ENCODE assay signal across 8 cellular contexts in genomic region chr17:58692239-58693055, GRCh38. TPM values are rescaled to one million over a fixed set of nuclear protein-coding genes. Genes with fewer than 3 reads are reported as not detected.
A peak's percentile ranks its signal among the peaks of the same experiment; 100 is the strongest.
DNase-seq lines count a peak whose midpoint lies in the region; ATAC-seq and TF ChIP-seq lines count a peak whose summit lies in the region.

Gene RAD51C (plus strand): TSS chr17:58692602. CDS start chr17:58692644, 42 bp downstream.

- peak within 1 kb of the TSS; percentile 87 for H3K9ac ChIP-seq in muscle layer of colon (ENCODE audit: low read length)

- peaks cover 22% of the 10 kb centered on the region for H3K4me1 Mint-ChIP-seq in activated T-cell treated with anti-CD3 and anti-CD28 coated beads, Interleukin-2, amount 50 U/mL, for 4 hours (ENCODE audit: low read depth)

- no peaks in the 10 kb centered on the region for H3K9me3 ChIP-seq in muscle layer of colon (ENCODE audit: low read length)

- TF ChIP-seq RAD21 in Ishikawa (IDR thresholded peaks at IDR 0.05; ENCODE audit: low read depth) = no peak

- H3K36me3 Mint-ChIP-seq in activated T-cell treated with anti-CD3 and anti-CD28 coated beads, Interleukin-2, amount 50 U/mL, for 4 hours (ENCODE audit: insufficient read depth) = peaks cover 3% of the 10 kb centered on the region

- no peaks in the 10 kb centered on the region for H3K27me3 Mint-ChIP-seq in activated T-cell treated with anti-CD3 and anti-CD28 coated beads, Interleukin-2, amount 50 U/mL, for 4 hours (ENCODE audit: low read depth)

- peak within 1 kb of the TSS; percentile 98 for H3K4me3 Mint-ChIP-seq in activated T-cell treated with anti-CD3 and anti-CD28 coated beads, Interleukin-2, amount 50 U/mL, for 4 hours

- H3K27me3 ChIP-seq in muscle layer of colon (ENCODE audit: control insufficient read depth in 1 of 2, insufficient read depth in 2 of 2, low read length in 2 of 2) = no peaks in the 10 kb centered on the region

- H3K9me3 Mint-ChIP-seq in activated T-cell treated with anti-CD3 and anti-CD28 coated beads, Interleukin-2, amount 50 U/mL, for 4 hours = no peaks in the 10 kb centered on the region

- peak; percentile 66 for DNase-seq in DMS153 treated with DMSO at 0.1 percent for 48 hours (lab: John Stamatoyannopoulos, UW; ENCODE audit: unreplicated experiment)
- DNase-seq in activated T-cell treated with anti-CD3 and anti-CD28 coated beads, Interleukin-2, amount 50 U/mL, for 4 hours = peak; percentile 84
- peak; percentile 69 for DNase-seq in stimulated activated CD8-positive, alpha-beta memory T cell treated with anti-CD3 and anti-CD28 coated beads, Interleukin-7, amount 100 ng/mL, for 1 hour (ENCODE audit: low read depth in 2 of 2)

- H3K36me3 ChIP-seq in muscle layer of colon (ENCODE audit: insufficient read depth, low read length) = no peaks in the 10 kb centered on the region

- ATAC-seq in GM21529 (IDR thresholded peaks at IDR 0.05; ENCODE audit: unreplicated experiment) (peak; percentile 95), esophagus mucosa (peak; percentile 98)
- ATAC-seq in activated T-cell treated with anti-CD3 and anti-CD28 coated beads, Interleukin-2, amount 50 U/mL, for 4 hours = peak; percentile 99 to 100

- TF ChIP-seq EP300 in Ishikawa (IDR thresholded peaks at IDR 0.05; ENCODE audit: borderline replicate concordance) = peak; percentile 30; the same call in 1 of the 2 replicates

- peaks cover 17% of the 10 kb centered on the region for H3K4me1 ChIP-seq in muscle layer of colon (ENCODE audit: insufficient read depth, low read length)

- peak within 1 kb of the TSS; percentile 75 for H3K27ac ChIP-seq in muscle layer of colon (ENCODE audit: low read depth, low read length)

- peak within 1 kb of the TSS; percentile 53 to 97 for H3K4me3 ChIP-seq in muscle layer of colon (ENCODE audit: low read depth in 1 of 2, low read length in 2 of 2)

TF ChIP-seq in Ishikawa, 13 proteins besides CTCF, POLR2A, EP300 and RAD21:
- no peak for TF ChIP-seq NFIC (IDR thresholded peaks at IDR 0.05)
- TF ChIP-seq YY1 (IDR thresholded peaks at IDR 0.05; ENCODE audit: low read depth) = peak; percentile 56; the same call in 1 of the 2 replicates
- TF ChIP-seq CEBPB (IDR thresholded peaks at IDR 0.05) = no peak
- TF ChIP-seq EGR1 (IDR thresholded peaks at IDR 0.05) = no peak
- TF ChIP-seq ZBTB7A (IDR thresholded peaks at IDR 0.05; ENCODE audit: low read depth) = no peak
- peak; percentile 87 for TF ChIP-seq TAF1 (IDR thresholded peaks at IDR 0.05; ENCODE audit: low read depth)
- no peak for TF ChIP-seq USF1 (IDR thresholded peaks at IDR 0.05)
- no peak for TF ChIP-seq REST (IDR thresholded peaks at IDR 0.05; ENCODE audit: low read depth)
- no peak for TF ChIP-seq TCF12 (IDR thresholded peaks at IDR 0.05; ENCODE audit: low read depth)
- peak; percentile 25; the same call in 1 of the 2 replicates for TF ChIP-seq TEAD4 (IDR thresholded peaks at IDR 0.05)
- TF ChIP-seq CREB1 (IDR thresholded peaks at IDR 0.05; ENCODE audit: low read depth) = peak; percentile 76
- TF ChIP-seq MAX (IDR thresholded peaks at IDR 0.05) = peak; percentile 90
- peak; percentile 45; the same call in 1 of the 2 replicates for TF ChIP-seq FOXM1 (IDR thresholded peaks at IDR 0.05; ENCODE audit: borderline replicate concordance, low read depth)

TF ChIP-seq in PFSK-1, 5 proteins besides CTCF, POLR2A, EP300 and RAD21:
- TF ChIP-seq TAF1 (IDR thresholded peaks at IDR 0.05; ENCODE audit: borderline replicate concordance, insufficient read depth, low read length) (peak; percentile 90), FOXP2 (optimal IDR thresholded peaks at IDR 0.05; ENCODE audit: borderline replicate concordance, extremely low read depth, extremely low read length, insufficient read depth) (no peak), POLR2AphosphoS5 (IDR thresholded peaks at IDR 0.05; ENCODE audit: low read depth, low read length) (peak; percentile 98), REST (IDR thresholded peaks at IDR 0.05; ENCODE audit: insufficient read depth in 1 of 2, low read depth in 2 of 2, low read length in 2 of 2) (peak in 1 of 2 experiments; percentile 54; a peak in 2 of 4 replicates), SIN3A (IDR thresholded peaks at IDR 0.05; ENCODE audit: borderline replicate concordance, insufficient read depth, low read length) (peak; percentile 43; the same call in 1 of the 2 replicates)

RNA-seq across cellular contexts. Expression of gene RAD51C, which starts in this region (rescaled TPM):
- 26.3 TPM for polyA plus RNA-seq in PFSK-1 (2012; ENCODE audit: insufficient read length, low read depth)
- 10 to 100 TPM; 57.4 to 68.5 (median 59.9) TPM for total RNA-seq in activated T-cell treated with anti-CD3 and anti-CD28 coated beads, Interleukin-2, amount 50 U/mL, for 4 hours
- 15.1 TPM for total RNA-seq in esophagus mucosa

Comparison
In these comparisons a context has a peak if more than half of its experiments do, and no peak if none do; other contexts are left out.
1. Peak in every context shown above with its lines: DNase-seq, ATAC-seq, H3K4me3 ChIP-seq and H3K27ac ChIP-seq.